21 cellular contexts compared by ENCODE assay signal in the genomic region with DNA sequence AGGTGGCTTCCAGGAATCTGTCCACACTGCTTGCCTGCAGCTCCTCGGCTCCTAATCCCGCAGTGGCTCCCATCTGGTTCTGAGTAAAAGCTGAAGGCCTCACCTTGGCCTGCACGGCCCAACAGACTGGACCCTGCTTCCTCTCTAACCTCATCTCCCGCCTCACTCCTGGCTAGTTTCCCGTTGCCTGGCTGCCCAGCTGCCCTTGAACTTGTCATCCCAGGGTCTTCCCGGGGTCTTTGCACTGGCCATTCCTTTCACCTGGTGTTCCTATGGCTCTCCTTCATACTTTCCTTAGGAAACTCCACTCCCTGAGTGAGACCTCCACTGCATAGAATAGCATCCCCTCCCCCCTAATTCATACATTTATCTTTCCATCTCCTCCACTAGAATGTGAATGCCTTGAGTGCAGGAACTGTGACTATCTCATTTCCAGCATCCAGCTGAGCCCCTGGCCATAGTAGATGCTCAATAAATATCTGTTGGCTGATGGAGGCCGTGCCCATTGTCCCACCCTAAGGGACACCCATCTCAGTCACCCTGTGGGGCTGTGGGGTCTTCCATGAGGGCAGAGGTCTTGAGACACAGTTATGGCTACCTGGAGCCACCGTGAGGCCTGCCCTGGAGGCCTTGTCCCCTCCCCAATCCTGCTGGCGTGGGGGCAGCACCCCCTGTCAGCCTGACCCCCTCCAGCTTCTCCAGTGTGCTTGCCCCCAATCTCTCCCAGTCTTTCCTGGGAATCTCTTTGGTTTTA. TPM values are rescaled to one million over a fixed set of nuclear protein-coding genes. Genes with fewer than 3 reads are reported as not detected.
DNase-seq lines count a peak whose midpoint lies in the region; ATAC-seq and TF ChIP-seq lines count a peak whose summit lies in the region.
"Had no signal": no experiment of that assay in that cellular context is flagged by ENCODE, and none has a peak within 500 bp of the region (broad histone marks: within the 10 kb centered on the region; RNA-seq: fewer than 3 reads in every experiment).

No MANE protein-coding gene starts in this region.

- H3K4me3 Mint-ChIP-seq in neural progenitor cell, result no peak overlapping the region
- H3K4me3 Mint-ChIP-seq in natural killer cell treated with Interleukin-12 subunit alpha and Interleukin-12 subunit beta and Interleukin-15 and Interleukin-18, amount 100 ng/mL, for 72 hours, result no peak overlapping the region
- H3K4me3 Mint-ChIP-seq: CD4-positive, alpha-beta memory T cell; H9; HFFc6 had no signal

- CTCF ChIA-PET in A673 (lab: Charles Lee), result no interaction called here

- in situ Hi-C loops in SK-MEL-5 (cut with HindIII; ENCODE audit: low pct_unique_long_range_greater_than_20kb, low sequenced_read_pairs), result no loop called here

- H3K9me3 Mint-ChIP-seq in neural progenitor cell, result no peaks in the 10 kb centered on the region
- H3K9me3 Mint-ChIP-seq in natural killer cell treated with Interleukin-12 subunit alpha and Interleukin-12 subunit beta and Interleukin-15 and Interleukin-18, amount 100 ng/mL, for 72 hours, result no peaks in the 10 kb centered on the region
- H3K9me3 Mint-ChIP-seq: H9, HFFc6 had no signal

- H3K27ac Mint-ChIP-seq in neural progenitor cell, result peak overlapping the region; percentile 72
- H3K27ac Mint-ChIP-seq in natural killer cell treated with Interleukin-12 subunit alpha and Interleukin-12 subunit beta and Interleukin-15 and Interleukin-18, amount 100 ng/mL, for 72 hours, result no peak overlapping the region
- H3K27ac Mint-ChIP-seq: CD4-positive, alpha-beta memory T cell; HFFc6 had no signal

- H3K9me3 ChIP-seq in A673 (ENCODE audit: low read depth, low read length, poor library complexity, severe bottlenecking), result no peaks in the 10 kb centered on the region
- no peaks in the 10 kb centered on the region for H3K9me3 ChIP-seq in neural progenitor cell (ENCODE audit: low read depth)
- no peaks in the 10 kb centered on the region for H3K9me3 ChIP-seq in spleen
- H3K9me3 ChIP-seq: BE2C had no signal

- TF ChIP-seq CTCF in A673 (conservative IDR thresholded peaks at IDR 0.05; ENCODE audit: low read depth, low read length), result no peak
- no peak for TF ChIP-seq CTCF in neural progenitor cell (IDR thresholded peaks at IDR 0.05)
- no peak for TF ChIP-seq CTCF in spleen (IDR thresholded peaks at IDR 0.05 in 8 of 11, conservative IDR thresholded peaks at IDR 0.05 in 3 of 11)

- no peak overlapping the region for H3K4me2 ChIP-seq in neural progenitor cell

- H2AFZ ChIP-seq in neural progenitor cell (replicated peaks), result no peak overlapping the region

- intact Hi-C loops in A673 (cut with micrococcal nuclease; ENCODE audit: unreplicated experiment) (loop anchor here (5.0 kb wide), 1 partner anchor 286 kb away; no protein-coding TSS in a partner anchor), spleen (cut with DNase I; ENCODE audit: low total_unique reads) (no loop called here)

- H3K36me3 ChIP-seq in A673 (ENCODE audit: insufficient read depth, low read length, poor library complexity, severe bottlenecking) (peaks cover 6% of the 10 kb centered on the region), neural progenitor cell (no peaks in the 10 kb centered on the region), spleen (no peaks in the 10 kb centered on the region)
- H3K36me3 ChIP-seq: BE2C had no signal

- 68 to 79% (median 73%) methylated on average over 9 of the region's 9 CpGs for WGBS in spleen, 5 donors

- no peak overlapping the region for H3K4me3 ChIP-seq in A673 (ENCODE audit: low read depth, low read length, poor library complexity, severe bottlenecking)
- no peak overlapping the region for H3K4me3 ChIP-seq in neural progenitor cell
- H3K4me3 ChIP-seq in spleen, result no peak overlapping the region
- H3K4me3 ChIP-seq: BLaER1 treated with 17β-estradiol and CSF1 and Interleukin-3, amounts not matched to agents 10 nM and 100 nM had no signal

- H4K20me1 ChIP-seq in neural progenitor cell (ENCODE audit: low read depth), result no peaks in the 10 kb centered on the region

- H3F3A ChIP-seq in neural progenitor cell (ENCODE audit: low read depth), result no peaks in the 10 kb centered on the region

- H3K27me3 ChIP-seq in A673 (replicated peaks; ENCODE audit: insufficient read depth, low read depth, low read length, poor library complexity), result no peaks in the 10 kb centered on the region
- H3K27me3 ChIP-seq in neural progenitor cell, result no peaks in the 10 kb centered on the region
- H3K27me3 ChIP-seq in spleen (replicated peaks in 1 of 7), result peaks cover 0 to 26% (median 0%) of the 10 kb centered on the region in 7 donors
- H3K27me3 ChIP-seq: BE2C had no signal

- H3K4me1 ChIP-seq in A673 (ENCODE audit: insufficient read depth, low read length, poor library complexity, severe bottlenecking) (peaks cover 45% of the 10 kb centered on the region), neural progenitor cell (peaks cover 19% of the 10 kb centered on the region), spleen (peaks cover 4 to 76% (median 37%) of the 10 kb centered on the region in 6 donors)
- H3K4me1 ChIP-seq: BE2C had no signal

- no peak for ATAC-seq in GM18511 (IDR thresholded peaks at IDR 0.05; ENCODE audit: unreplicated experiment)
- ATAC-seq in natural killer cell treated with Interleukin-12 subunit alpha and Interleukin-12 subunit beta and Interleukin-15 and Interleukin-18, amount 100 ng/mL, for 72 hours, result no peak
- ATAC-seq: HCT116 had no signal

- DNase-seq in A673 (ENCODE audit: low spot score), result no peak
- peak; percentile 37 for DNase-seq in SK-MEL-5 (ENCODE audit: low read depth, low spot score)
- DNase-seq in neural progenitor cell (ENCODE audit: low spot score), result no peak
- peak; percentile 58 for DNase-seq in spleen
- DNase-seq in natural killer cell treated with Interleukin-12 subunit alpha and Interleukin-12 subunit beta and Interleukin-15 and Interleukin-18, amount 100 ng/mL, for 72 hours (ENCODE audit: low spot score), result no peak
- DNase-seq in NK-92 treated with Interleukin-12 subunit alpha and Interleukin-12 subunit beta, amount 100 ng/mL, for 24 hours (lab: John Stamatoyannopoulos, UW), result no peak
- no peak for DNase-seq in SIG-M5 (lab: John Stamatoyannopoulos, UW)
- DNase-seq: 8988T; AML-193; BE2C; Calu3; CD4-positive, alpha-beta memory T cell; COR-L47; DMS53; DMS79 treated with DMSO at 0.1 percent for 48 hours; GF-D8; H9; HFFc6 had no signal

- POLR2A ChIA-PET in A673 (lab: Charles Lee; ENCODE audit: low non-redundant PET), result interaction anchor here (0.6 kb wide), 1 partner anchor 26 kb away, joined by 3 read pairs; no protein-coding TSS in a partner anchor

- BruUV-seq in A673 (replicated peaks; lab: Mats Ljungman, UMichigan), result no TSS peak

- peaks cover 32% of the 10 kb centered on the region for H3K4me1 Mint-ChIP-seq in neural progenitor cell
- no peaks in the 10 kb centered on the region for H3K4me1 Mint-ChIP-seq in natural killer cell treated with Interleukin-12 subunit alpha and Interleukin-12 subunit beta and Interleukin-15 and Interleukin-18, amount 100 ng/mL, for 72 hours (ENCODE audit: low read depth in 2 of 2)

- peaks cover 8% of the 10 kb centered on the region for H3K27me3 Mint-ChIP-seq in neural progenitor cell (ENCODE audit: insufficient read depth, low read depth)
- peaks cover 28 to 33% of the 10 kb centered on the region in 2 donors for H3K27me3 Mint-ChIP-seq in natural killer cell treated with Interleukin-12 subunit alpha and Interleukin-12 subunit beta and Interleukin-15 and Interleukin-18, amount 100 ng/mL, for 72 hours

- no peaks in the 10 kb centered on the region for H3K36me3 Mint-ChIP-seq in neural progenitor cell
- H3K36me3 Mint-ChIP-seq in natural killer cell treated with Interleukin-12 subunit alpha and Interleukin-12 subunit beta and Interleukin-15 and Interleukin-18, amount 100 ng/mL, for 72 hours, result no peaks in the 10 kb centered on the region
- H3K36me3 Mint-ChIP-seq: CD4-positive, alpha-beta memory T cell had no signal

- no peaks in the 10 kb centered on the region for H3K79me2 ChIP-seq in neural progenitor cell (ENCODE audit: low read depth)

- no peak overlapping the region for H3K9ac ChIP-seq in neural progenitor cell
- H3K9ac ChIP-seq: BLaER1 treated with 17β-estradiol and CSF1 and Interleukin-3, amounts not matched to agents 10 nM and 100 nM had no signal

- TF ChIP-seq POLR2A in spleen (IDR thresholded peaks at IDR 0.05), result no peak

- H3K27ac ChIP-seq in A673 (ENCODE audit: low read depth, low read length, poor library complexity, severe bottlenecking), result peak overlapping the region; percentile 74
- H3K27ac ChIP-seq in neural progenitor cell, result no peak overlapping the region
- H3K27ac ChIP-seq in spleen, result no peak overlapping the region

RNA-seq across cellular contexts. Expression of gene SIRPA, which starts 9.1 kb away (rescaled TPM):
- total RNA-seq in A673 (2021) (81.0 and 81.2 TPM in 2 replicates), neural progenitor cell (ENCODE audit: low replicate concordance) (5.1 and 7.8 TPM in 2 replicates), spleen (100 to 1,000 TPM in 1 of 7 donors, 10 to 100 TPM in 6; 28.9 to 104 (median 48.0) TPM)
- 67.8 and 74.7 TPM in 2 replicates for total RNA-seq in SK-MEL-5 (2014; rRNA removed; shearing (Covaris generic))
- polyA plus RNA-seq in SK-MEL-5 (2015; cell fraction: cytosol; rRNA removed), result 274 and 332 TPM in 2 replicates
- 102 and 109 TPM in 2 replicates for polyA plus RNA-seq in SK-MEL-5 (2015; cell fraction: nucleus; rRNA removed)
- polyA plus RNA-seq in spleen, result 10 to 100 TPM in 2 of 3 donors, 1 to 10 TPM in 1; 9.8 to 15.9 (median 10.7) TPM
- 1 to 10 TPM in 1 of 2 donors, under 1 TPM in 1; 0.14 to 1.0 TPM for total RNA-seq in natural killer cell treated with Interleukin-12 subunit alpha and Interleukin-12 subunit beta and Interleukin-15 and Interleukin-18, amount 100 ng/mL, for 72 hours
- polyA plus RNA-seq: CD4-positive, alpha-beta memory T cell had no signal

Comparison
In these comparisons a context has a peak if more than half of its experiments do, and no peak if none do; other contexts are left out.
1. DNase-seq: peak in SK-MEL-5 (single experiment) and spleen (single experiment); none in A673 (single experiment), neural progenitor cell (single experiment), natural killer cell treated with Interleukin-12 subunit alpha and Interleukin-12 subunit beta and Interleukin-15 and Interleukin-18, amount 100 ng/mL, for 72 hours (single experiment), NK-92 treated with Interleukin-12 subunit alpha and Interleukin-12 subunit beta, amount 100 ng/mL, for 24 hours (single experiment) and SIG-M5 (single experiment).